Comparison of ENCODE assay signal across 19 cellular contexts in genomic region chr7:43593010-43593409, GRCh38. TPM values are rescaled to one million over a fixed set of nuclear protein-coding genes. Genes with fewer than 3 reads are reported as not detected.
A peak's percentile ranks its signal among the peaks of the same experiment; 100 is the strongest.
DNase-seq lines count a peak whose midpoint lies in the region; ATAC-seq, FAIRE-seq and TF ChIP-seq lines count a peak whose summit lies in the region.
"Had no signal": no experiment of that assay in that cellular context is flagged by ENCODE, and none has a peak within 500 bp of the region (broad histone marks: within the 10 kb centered on the region; RNA-seq: fewer than 3 reads in every experiment).

No MANE protein-coding gene starts in this region.

- CTCF ChIA-PET in CD8-positive, alpha-beta memory T cell (lab: Charles Lee), result interaction anchor here (1.3 to 3.2 kb wide), 2 partner anchors 11 to 107 kb away, joined by 3 to 19 read pairs; partner anchors contain the start of gene STK17A
- CTCF ChIA-PET in naive thymus-derived CD4-positive, alpha-beta T cell (lab: Charles Lee), result interaction anchor here (2.9 to 3.0 kb wide), 2 partner anchors 10 to 107 kb away, joined by 12 to 23 read pairs; partner anchors contain the start of gene STK17A

- intact Hi-C loops in ascending aorta (cut with DNase I), result no loop called here
- intact Hi-C loops in naive thymus-derived CD4-positive, alpha-beta T cell (cut with micrococcal nuclease), result no loop called here

- FAIRE-seq in H54 (lab: Jason Lieb, UNC), result peak; percentile 33

- no peak for TF ChIP-seq POLR2A in H54 (IDR thresholded peaks at IDR 0.05; ENCODE audit: low read depth, low read length)

- peaks cover 0 to 58% (median 12%) of the 10 kb centered on the region in 3 donors for H3K36me3 Mint-ChIP-seq in CD8-positive, alpha-beta memory T cell
- H3K36me3 Mint-ChIP-seq in naive thymus-derived CD4-positive, alpha-beta T cell, result peaks cover 0 to 26% (median 13%) of the 10 kb centered on the region in 5 donors

- no peaks in the 10 kb centered on the region for H3K9me3 Mint-ChIP-seq in CD8-positive, alpha-beta memory T cell
- H3K9me3 Mint-ChIP-seq in naive thymus-derived CD4-positive, alpha-beta T cell, result no peaks in the 10 kb centered on the region

- no peak overlapping the region for H3K27ac ChIP-seq in CD8-positive, alpha-beta memory T cell (ENCODE audit: low read depth, low read length)
- peak overlapping the region; percentile 56 to 60 for H3K27ac ChIP-seq in ascending aorta
- peak overlapping the region; percentile 67 for H3K27ac ChIP-seq in naive thymus-derived CD4-positive, alpha-beta T cell (ENCODE audit: low read depth, low read length)
- H3K27ac ChIP-seq: heart left ventricle, HL-60, right atrium auricular region, vagina had no signal

- no peak for TF ChIP-seq CTCF in ascending aorta (IDR thresholded peaks at IDR 0.05)

- POLR2A ChIA-PET in CD8-positive, alpha-beta memory T cell (lab: Charles Lee), result interaction anchor here (0.6 to 1.2 kb wide), 2 partner anchors 10 to 26 kb away, joined by 3 to 4 read pairs; partner anchors contain the start of gene STK17A
- POLR2A ChIA-PET in naive thymus-derived CD4-positive, alpha-beta T cell (lab: Charles Lee), result interaction anchor here (0.6 to 2.8 kb wide), 5 partner anchors 11 to 1042 kb away, joined by 3 to 14 read pairs (median 10); partner anchors contain the start of gene STK17A

- H3K27me3 Mint-ChIP-seq in CD8-positive, alpha-beta memory T cell, result peaks cover 0 to 2% of the 10 kb centered on the region in 2 donors
- H3K27me3 Mint-ChIP-seq in naive thymus-derived CD4-positive, alpha-beta T cell, result no peaks in the 10 kb centered on the region
- H3K27me3 Mint-ChIP-seq: activated CD4-positive, alpha-beta T cell treated with anti-CD3 and anti-CD28 coated beads, Interleukin-2, amount 10 ng/mL, durations not matched to agents 7 days and 5 days had no signal

- peaks cover 89% of the 10 kb centered on the region for H3K4me1 ChIP-seq in CD8-positive, alpha-beta memory T cell (ENCODE audit: insufficient read depth, low read length)
- peaks cover 0 to 46% of the 10 kb centered on the region in 2 donors for H3K4me1 ChIP-seq in ascending aorta
- H3K4me1 ChIP-seq in naive thymus-derived CD4-positive, alpha-beta T cell (ENCODE audit: control insufficient read depth in 2 of 2, insufficient read depth in 2 of 2, low read length in 2 of 2), result peaks cover 68 to 76% of the 10 kb centered on the region in 2 donors

- H3K27ac Mint-ChIP-seq in CD8-positive, alpha-beta memory T cell, result peak overlapping the region in 7 of 8 donors; percentile 85 to 93 (median 87)
- peak overlapping the region in 8 of 9 donors; percentile 64 to 94 (median 91) for H3K27ac Mint-ChIP-seq in naive thymus-derived CD4-positive, alpha-beta T cell

- ATAC-seq in naive thymus-derived CD4-positive, alpha-beta T cell, result no peak
- ATAC-seq: heart left ventricle, left lobe of liver, Right ventricle myocardium inferior had no signal

- no peaks in the 10 kb centered on the region for H3K9me3 ChIP-seq in CD8-positive, alpha-beta memory T cell (ENCODE audit: low read length)
- H3K9me3 ChIP-seq in ascending aorta, result no peaks in the 10 kb centered on the region
- no peaks in the 10 kb centered on the region for H3K9me3 ChIP-seq in naive thymus-derived CD4-positive, alpha-beta T cell (ENCODE audit: control insufficient read depth in 2 of 3, low read length in 3 of 3)
- H3K9me3 ChIP-seq: heart left ventricle, right atrium auricular region, vagina had no signal

- no peaks in the 10 kb centered on the region for H3K27me3 ChIP-seq in CD8-positive, alpha-beta memory T cell (ENCODE audit: insufficient read depth, low read length, poor library complexity, severe bottlenecking)
- no peaks in the 10 kb centered on the region for H3K27me3 ChIP-seq in ascending aorta
- H3K27me3 ChIP-seq in naive thymus-derived CD4-positive, alpha-beta T cell (ENCODE audit: control insufficient read depth in 2 of 2, insufficient read depth in 2 of 2, low read length in 2 of 2), result no peaks in the 10 kb centered on the region
- H3K27me3 ChIP-seq: heart left ventricle, right atrium auricular region, vagina had no signal

- peak overlapping the region; percentile 14 to 90 (median 77) for H3K4me3 Mint-ChIP-seq in CD8-positive, alpha-beta memory T cell
- peak overlapping the region; percentile 43 to 92 (median 78) for H3K4me3 Mint-ChIP-seq in naive thymus-derived CD4-positive, alpha-beta T cell
- H3K4me3 Mint-ChIP-seq: activated CD4-positive, alpha-beta T cell treated with anti-CD3 and anti-CD28 coated beads, Interleukin-2, amount 10 ng/mL, durations not matched to agents 7 days and 5 days had no signal

- peaks cover 13% of the 10 kb centered on the region for H3K36me3 ChIP-seq in CD8-positive, alpha-beta memory T cell (ENCODE audit: insufficient read depth, low read length)
- H3K36me3 ChIP-seq in ascending aorta, result peaks cover 7 to 15% of the 10 kb centered on the region in 2 donors
- peaks cover 0 to 19% (median 12%) of the 10 kb centered on the region in 3 experiments for H3K36me3 ChIP-seq in naive thymus-derived CD4-positive, alpha-beta T cell (ENCODE audit: control insufficient read depth in 2 of 3, insufficient read depth in 3 of 3, low read length in 3 of 3)

- H3K4me1 Mint-ChIP-seq in CD8-positive, alpha-beta memory T cell, result peaks cover 73 to 89% (median 88%) of the 10 kb centered on the region in 3 donors
- H3K4me1 Mint-ChIP-seq in naive thymus-derived CD4-positive, alpha-beta T cell, result peaks cover 57 to 92% (median 81%) of the 10 kb centered on the region in 7 donors

- DNase-seq in CD8-positive, alpha-beta memory T cell, result no peak
- DNase-seq in H54 (ENCODE audit: insufficient read length, low spot score) (no peak), ascending aorta (ENCODE audit: low spot score in 2 of 2) (no peak), DMS 273 treated with DMSO at 0.1 percent for 48 hours (lab: John Stamatoyannopoulos, UW) (no peak), Kasumi-1 (lab: John Stamatoyannopoulos, UW) (no peak), D341Med (ENCODE audit: low spot score) (no peak)
- DNase-seq in naive thymus-derived CD4-positive, alpha-beta T cell, result no peak
- DNase-seq: activated CD4-positive, alpha-beta T cell treated with anti-CD3 and anti-CD28 coated beads, Interleukin-2, amount 10 ng/mL, durations not matched to agents 7 days and 5 days; activated gamma-delta T cell treated with Interleukin-2 at 50 U/mL for 16 hours; heart left ventricle; NCI-H1930; NCI-H82; stimulated activated CD4-positive, alpha-beta T cell treated with anti-CD3 and anti-CD28 coated beads, Interleukin-2, amount 100 ng/mL, for 48 hours; T-helper 9 cell had no signal

- peak overlapping the region; percentile 16 for H3K4me3 ChIP-seq in CD8-positive, alpha-beta memory T cell (ENCODE audit: low read length)
- no peak overlapping the region for H3K4me3 ChIP-seq in ascending aorta
- peak overlapping the region; percentile 5 for H3K4me3 ChIP-seq in naive thymus-derived CD4-positive, alpha-beta T cell (ENCODE audit: low read length)
- H3K4me3 ChIP-seq: heart left ventricle, right atrium auricular region, vagina had no signal

RNA-seq across cellular contexts. Expression of gene STK17A, which starts 10.1 kb away (rescaled TPM):
- 10 to 100 TPM; 45.5 to 45.8 TPM for total RNA-seq in CD8-positive, alpha-beta memory T cell
- 270 TPM for polyA plus RNA-seq in CD8-positive, alpha-beta memory T cell
- 9.6 TPM for total RNA-seq in ascending aorta
- total RNA-seq in naive thymus-derived CD4-positive, alpha-beta T cell, result 100 to 1,000 TPM in 2 of 5 experiments, 10 to 100 TPM in 3; 71.3 to 132 (median 95.8) TPM
- polyA plus RNA-seq in naive thymus-derived CD4-positive, alpha-beta T cell, result 100 to 1,000 TPM; 199 to 292 TPM

Comparison
In these comparisons a context has a peak if more than half of its experiments do, and no peak if none do; other contexts are left out.
1. H3K4me3 ChIP-seq: peak in CD8-positive, alpha-beta memory T cell (single experiment) and naive thymus-derived CD4-positive, alpha-beta T cell (single experiment); none in ascending aorta (0 of 2).